In the genomic region with DNA sequence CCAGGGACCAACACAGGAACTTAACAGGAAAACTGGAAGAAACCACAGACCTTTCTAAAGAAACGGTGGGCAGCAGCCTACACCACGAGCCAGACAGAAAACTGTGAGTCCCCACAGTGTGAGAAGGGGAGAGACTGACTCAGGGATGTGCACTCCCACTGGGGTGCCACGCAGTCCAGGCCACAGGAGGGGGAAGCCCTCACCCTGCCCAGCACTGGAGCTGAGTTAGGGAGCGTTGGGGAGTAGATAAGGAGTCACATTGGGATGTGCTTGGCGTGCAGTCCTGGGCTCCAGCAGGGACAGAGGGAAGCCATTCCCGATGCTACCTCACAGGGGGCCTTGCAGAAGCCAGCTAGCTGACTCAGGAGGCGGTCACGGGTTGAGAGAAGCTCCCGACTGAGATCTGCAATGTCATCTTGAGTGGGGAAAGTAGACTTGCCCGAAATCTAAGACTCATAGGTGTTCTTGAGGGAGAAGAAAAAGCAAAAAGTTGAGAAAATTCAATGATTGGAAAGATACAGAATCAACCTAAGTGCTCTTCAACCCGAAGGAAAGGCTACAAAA, we compare ENCODE assay signal across 10 cellular contexts. TPM values are rescaled to one million over a fixed set of nuclear protein-coding genes. Genes with fewer than 3 reads are reported as not detected.
DNase-seq lines count a peak whose midpoint lies in the region; ATAC-seq and TF ChIP-seq lines count a peak whose summit lies in the region.
"Had no signal": no experiment of that assay in that cellular context is flagged by ENCODE, and none has a peak within 500 bp of the region (broad histone marks: within the 10 kb centered on the region; RNA-seq: fewer than 3 reads in every experiment).

No MANE protein-coding gene starts in this region.

- H3K9me3 Mint-ChIP-seq in naive B cell = no peaks in the 10 kb centered on the region

- H3K4me1 ChIP-seq in testis = peaks cover 9% of the 10 kb centered on the region

- peak overlapping the region in 6 of 8 donors; percentile 48 to 81 (median 74) for H3K4me3 Mint-ChIP-seq in naive B cell

- no peak for TF ChIP-seq CTCF in testis (IDR thresholded peaks at IDR 0.05)

- H3K9me3 ChIP-seq in testis = no peaks in the 10 kb centered on the region

- no peaks in the 10 kb centered on the region for H3K36me3 Mint-ChIP-seq in naive B cell

- H3K4me1 Mint-ChIP-seq in naive B cell = peaks cover 25 to 38% (median 38%) of the 10 kb centered on the region in 3 donors

- H3K27me3 ChIP-seq in testis = no peaks in the 10 kb centered on the region

- H3K4me3 ChIP-seq in testis = peak overlapping the region in 1 of 2 donors; percentile 31

- TF ChIP-seq POLR2A in testis (IDR thresholded peaks at IDR 0.05) = no peak

- H3K27me3 Mint-ChIP-seq in naive B cell = peaks cover 9 to 29% (median 12%) of the 10 kb centered on the region in 3 donors

- DNase-seq in NOMO-1 treated with DMSO at 0.1 percent for 48 hours (lab: John Stamatoyannopoulos, UW; ENCODE audit: unreplicated experiment) (peak; percentile 12), NOMO-1 treated with dmso at 0.1 percent for 144 hours (lab: John Stamatoyannopoulos, UW; ENCODE audit: unreplicated experiment) (no peak), naive B cell (no peak), testis (peak; percentile 59), MV-4-11 (lab: John Stamatoyannopoulos, UW) (no peak)
- DNase-seq in activated CD8-positive, alpha-beta memory T cell treated with anti-CD3 and anti-CD28 coated beads, Interleukin-2, amount 50 U/mL, for 48 hours = peak; percentile 84

- H3K36me3 ChIP-seq in testis (ENCODE audit: low read depth, missing control alignments) = no peaks in the 10 kb centered on the region

- H3K27ac ChIP-seq in testis = no peak overlapping the region

- intact Hi-C loops in testis (cut with DNase I; ENCODE audit: low total_unique reads) = no loop called here

- ATAC-seq in naive B cell (ENCODE audit: low read depth in 2 of 2) = no peak
- no peak for ATAC-seq in HG02571 (IDR thresholded peaks at IDR 0.05; ENCODE audit: unreplicated experiment)
- ATAC-seq in GM21723 (IDR thresholded peaks at IDR 0.05; ENCODE audit: unreplicated experiment) = no peak

- 24 to 29% methylated on average over 11 of the region's 11 CpGs for WGBS in testis, 2 donors

- H3K27ac Mint-ChIP-seq in naive B cell = peak overlapping the region; percentile 4 to 97 (median 94)

RNA-seq across cellular contexts. Expression of a gene that starts 17.3 kb away (rescaled TPM):
- polyA plus RNA-seq in naive B cell (ENCODE audit: low read depth in 6 of 6) = not detected
- total RNA-seq in testis = 1 to 10 TPM in 1 of 2 donors, under 1 TPM in 1; 0.31 to 3.1 TPM
- polyA plus RNA-seq in testis (ENCODE audit: insufficient read depth, low read depth, low replicate concordance) = 0.61 TPM
- total RNA-seq: M059J, osteocyte had no signal

RNA-seq across cellular contexts. Expression of a gene that starts 23.5 kb away (rescaled TPM):
- polyA plus RNA-seq in naive B cell (ENCODE audit: low read depth in 6 of 6) (10 to 100 TPM; 43.9 to 75.2 (median 55.8) TPM), testis (ENCODE audit: insufficient read depth, low read depth, low replicate concordance) (2.3 TPM)
- 1 to 10 TPM in 1 of 2 donors, under 1 TPM in 1; 0.87 to 2.2 TPM for total RNA-seq in testis
- total RNA-seq: M059J, osteocyte had no signal

RNA-seq across cellular contexts. Expression of a gene that starts 37.4 kb away (rescaled TPM):
- not detected for polyA plus RNA-seq in naive B cell (ENCODE audit: low read depth in 6 of 6)
- total RNA-seq in testis = not detected
- polyA plus RNA-seq in testis (ENCODE audit: insufficient read depth, low read depth, low replicate concordance) = not detected
- total RNA-seq: M059J, osteocyte had no signal

RNA-seq across cellular contexts. Expression of a gene that starts 50.5 kb away (rescaled TPM):
- not detected for polyA plus RNA-seq in naive B cell (ENCODE audit: low read depth in 6 of 6)
- 10 to 100 TPM; 23.1 to 31.2 TPM for total RNA-seq in testis
- polyA plus RNA-seq in testis (ENCODE audit: insufficient read depth, low read depth, low replicate concordance) = 38.8 TPM
- total RNA-seq: M059J, osteocyte had no signal

RNA-seq across cellular contexts. Expression of a gene that starts 53.2 kb away (rescaled TPM):
- polyA plus RNA-seq in naive B cell (ENCODE audit: low read depth in 6 of 6) (under 1 TPM in 1 of 6 donors, not detected in 5; 0.34 TPM), testis (ENCODE audit: insufficient read depth, low read depth, low replicate concordance) (0.91 TPM)
- under 1 TPM in 1 of 2 donors, not detected in 1; 0.31 TPM for total RNA-seq in testis
- total RNA-seq: M059J, osteocyte had no signal

Comparison
In these comparisons a context has a peak if more than half of its experiments do, and no peak if none do; other contexts are left out.
1. DNase-seq: peak in NOMO-1 treated with DMSO at 0.1 percent for 48 hours (single experiment), activated CD8-positive, alpha-beta memory T cell treated with anti-CD3 and anti-CD28 coated beads, Interleukin-2, amount 50 U/mL, for 48 hours (single experiment) and testis (single experiment); none in NOMO-1 treated with dmso at 0.1 percent for 144 hours (single experiment), naive B cell (single experiment) and MV-4-11 (single experiment).
2. RNA of a gene that starts 23.5 kb away (polyA plus RNA-seq): 43.9 to 75.2 TPM in naive B cell; 2.3 TPM in testis (single experiment); every median in the first group is over 10 times any median in the second.